Comparison of ENCODE assay signal across 16 cellular contexts in genomic region chr7:130947792-130948580, GRCh38.
DNase-seq lines count a peak whose midpoint lies in the region; ATAC-seq and TF ChIP-seq lines count a peak whose summit lies in the region.
"Had no signal": no experiment of that assay in that cellular context is flagged by ENCODE, and none has a peak within 500 bp of the region (broad histone marks: within the 10 kb centered on the region; RNA-seq: fewer than 3 reads in every experiment).

No MANE protein-coding gene starts in this region.

- H2AFZ ChIP-seq in trophoblast cell (ENCODE audit: insufficient read depth, low read length, poor library complexity), result no peak overlapping the region

- no peaks in the 10 kb centered on the region for H3K9me3 Mint-ChIP-seq in activated T-helper 2 cell treated with anti-CD3 and anti-CD28 coated beads, Interferon-gamma antibody, Interleukin-2, Interleukin-4, amounts not matched to agents 10 μg/mL and 5 μg/mL and 100 μg/mL, durations not matched to agents 14 hours and 24 hours and 36 hours

- H3K36me3 ChIP-seq in psoas muscle (ENCODE audit: insufficient read depth in 1 of 2, low read depth in 1 of 2), result peaks cover 0 to 18% of the 10 kb centered on the region in 2 donors
- H3K36me3 ChIP-seq in trophoblast cell (ENCODE audit: control insufficient read depth in 1 of 2, insufficient read depth in 2 of 2, low read length in 2 of 2), result no peaks in the 10 kb centered on the region
- H3K36me3 ChIP-seq: WERI-Rb-1 had no signal

- TF ChIP-seq CTCF in psoas muscle (IDR thresholded peaks at IDR 0.05), result no peak

- H3K79me2 ChIP-seq in trophoblast cell (ENCODE audit: control insufficient read depth, insufficient read depth, low read length, poor library complexity), result no peaks in the 10 kb centered on the region

- H2BK120ac ChIP-seq in trophoblast cell (ENCODE audit: insufficient read depth, low read length, poor library complexity), result no peak overlapping the region

- no peak overlapping the region for H3K4me2 ChIP-seq in trophoblast cell (ENCODE audit: low read length)

- peak overlapping the region; percentile 69 for H3K4me3 Mint-ChIP-seq in activated T-helper 2 cell treated with anti-CD3 and anti-CD28 coated beads, Interferon-gamma antibody, Interleukin-2, Interleukin-4, amounts not matched to agents 10 μg/mL and 5 μg/mL and 100 μg/mL, durations not matched to agents 14 hours and 24 hours and 36 hours (ENCODE audit: low read depth)

- H2AK5ac ChIP-seq in trophoblast cell (ENCODE audit: low read length), result no peak overlapping the region

- DNase-seq in activated CD4-positive, CD25-positive, alpha-beta regulatory T cell treated with anti-CD3 and anti-CD28 coated beads, Interleukin-2, amount 50 U/mL, for 72 hours, result no peak
- no peak for DNase-seq in activated T-helper 2 cell treated with anti-CD3 and anti-CD28 coated beads, Interferon-gamma antibody, Interleukin-2, Interleukin-4, amounts not matched to agents 10 μg/mL and 5 μg/mL and 100 μg/mL, durations not matched to agents 14 hours and 24 hours and 36 hours (ENCODE audit: low spot score)
- DNase-seq in psoas muscle (no peak), NCI-H524 treated with DMSO at 0.1 percent for 48 hours (lab: John Stamatoyannopoulos, UW) (no peak), SIG-M5 (lab: John Stamatoyannopoulos, UW) (no peak), trophoblast cell (no peak)
- DNase-seq: NCI-H1417; occipital lobe; Right ventricle myocardium superior; stimulated activated CD4-positive, alpha-beta T cell treated with anti-CD3 and anti-CD28 coated beads, Interleukin-12 subunit alpha, Interleukin-12 subunit beta, amount 100 ng/mL, for 4 hours; upper lobe of left lung; WERI-Rb-1 had no signal

- no peak overlapping the region for H4K8ac ChIP-seq in trophoblast cell (ENCODE audit: low read depth, low read length)

- peaks cover 52% of the 10 kb centered on the region for H3K4me1 Mint-ChIP-seq in activated T-helper 2 cell treated with anti-CD3 and anti-CD28 coated beads, Interferon-gamma antibody, Interleukin-2, Interleukin-4, amounts not matched to agents 10 μg/mL and 5 μg/mL and 100 μg/mL, durations not matched to agents 14 hours and 24 hours and 36 hours (ENCODE audit: low read depth)

- H3K4me3 ChIP-seq in psoas muscle (no peak overlapping the region), trophoblast cell (ENCODE audit: low read depth, low read length) (no peak overlapping the region)
- H3K4me3 ChIP-seq: coronary artery, HAP-1, upper lobe of left lung had no signal

- no peak overlapping the region for H2BK5ac ChIP-seq in trophoblast cell (ENCODE audit: low read depth, low read length, poor library complexity)

- 89 to 94% (median 92%) methylated on average over 6 of the region's 6 CpGs for WGBS in psoas muscle, 3 donors
- WGBS in trophoblast cell (ENCODE audit: extremely low coverage, insufficient coverage, insufficient read length), result no CpG with 5 or more reads among the region's 6 CpGs

- intact Hi-C loops in activated T-helper 2 cell treated with anti-CD3 and anti-CD28 coated beads, Interferon-gamma antibody, Interleukin-2, Interleukin-4, amounts not matched to agents 10 μg/mL and 5 μg/mL and 100 μg/mL, durations not matched to agents 14 hours and 24 hours and 36 hours (cut with micrococcal nuclease), result loop anchor here (1.0 kb wide), 4 partner anchors 8 to 35 kb away; no protein-coding TSS in a partner anchor
- intact Hi-C loops in psoas muscle (cut with DNase I), result loop anchor here in 1 of 2 donors (5.0 kb wide), 1 partner anchor 59 kb away; no protein-coding TSS in a partner anchor

- H3K27ac Mint-ChIP-seq in activated T-helper 2 cell treated with anti-CD3 and anti-CD28 coated beads, Interferon-gamma antibody, Interleukin-2, Interleukin-4, amounts not matched to agents 10 μg/mL and 5 μg/mL and 100 μg/mL, durations not matched to agents 14 hours and 24 hours and 36 hours, result peak overlapping the region; percentile 88

- H3K4me1 ChIP-seq in psoas muscle (peaks cover 68% of the 10 kb centered on the region), trophoblast cell (ENCODE audit: control insufficient read depth in 1 of 2, insufficient read depth in 2 of 2, low read length in 2 of 2) (no peaks in the 10 kb centered on the region)

- H4K91ac ChIP-seq in trophoblast cell (ENCODE audit: low read depth, low read length), result no peak overlapping the region

- no peak overlapping the region for H2BK12ac ChIP-seq in trophoblast cell (ENCODE audit: low read length)

- H4K12ac ChIP-seq in trophoblast cell (ENCODE audit: low read depth, low read length), result no peak overlapping the region

- no peak overlapping the region for H3K23ac ChIP-seq in trophoblast cell (ENCODE audit: low read length)

- ATAC-seq in activated CD4-positive, CD25-positive, alpha-beta regulatory T cell treated with anti-CD3 and anti-CD28 coated beads, Interleukin-2, amount 50 U/mL, for 24 hours, result peak; percentile 5 to 21
- peak; percentile 33 for ATAC-seq in HG02885 (IDR thresholded peaks at IDR 0.05; ENCODE audit: poor library complexity, unreplicated experiment)
- ATAC-seq in psoas muscle, result no peak

- no peak overlapping the region for H3K4ac ChIP-seq in trophoblast cell (ENCODE audit: low read depth, low read length)

- no peaks in the 10 kb centered on the region for H3K27me3 Mint-ChIP-seq in activated T-helper 2 cell treated with anti-CD3 and anti-CD28 coated beads, Interferon-gamma antibody, Interleukin-2, Interleukin-4, amounts not matched to agents 10 μg/mL and 5 μg/mL and 100 μg/mL, durations not matched to agents 14 hours and 24 hours and 36 hours (ENCODE audit: low read depth)

- no peaks in the 10 kb centered on the region for H3K27me3 ChIP-seq in psoas muscle (ENCODE audit: insufficient read depth in 3 of 3, low read length in 2 of 3)
- H3K27me3 ChIP-seq in trophoblast cell (ENCODE audit: insufficient read depth, low read length), result no peaks in the 10 kb centered on the region
- H3K27me3 ChIP-seq: upper lobe of left lung had no signal

- H3K27ac ChIP-seq in psoas muscle (peak overlapping the region; percentile 94), trophoblast cell (ENCODE audit: low read depth, low read length) (no peak overlapping the region)
- H3K27ac ChIP-seq: coronary artery, WERI-Rb-1 had no signal

- H3K36me3 Mint-ChIP-seq in activated T-helper 2 cell treated with anti-CD3 and anti-CD28 coated beads, Interferon-gamma antibody, Interleukin-2, Interleukin-4, amounts not matched to agents 10 μg/mL and 5 μg/mL and 100 μg/mL, durations not matched to agents 14 hours and 24 hours and 36 hours (ENCODE audit: low read depth), result peaks cover 56% of the 10 kb centered on the region

- no peak overlapping the region for H3K14ac ChIP-seq in trophoblast cell (ENCODE audit: low read length)

- H3K9ac ChIP-seq in trophoblast cell (ENCODE audit: low read length), result no peak overlapping the region

- H3K79me1 ChIP-seq in trophoblast cell (ENCODE audit: low read length), result no peaks in the 10 kb centered on the region

- H3K9me3 ChIP-seq in psoas muscle (no peaks in the 10 kb centered on the region), trophoblast cell (ENCODE audit: insufficient read depth, low read depth, low read length) (no peaks in the 10 kb centered on the region)
- H3K9me3 ChIP-seq: HAP-1, upper lobe of left lung had no signal

- no peak overlapping the region for H3K18ac ChIP-seq in trophoblast cell (ENCODE audit: low read length)

Comparison
In these comparisons a context has a peak if more than half of its experiments do, and no peak if none do; other contexts are left out.
1. ATAC-seq: peak in activated CD4-positive, CD25-positive, alpha-beta regulatory T cell treated with anti-CD3 and anti-CD28 coated beads, Interleukin-2, amount 50 U/mL, for 24 hours (2 of 2) and HG02885 (single experiment); none in psoas muscle (0 of 4).